8 cellular contexts compared by ENCODE assay signal in the genomic region with DNA sequence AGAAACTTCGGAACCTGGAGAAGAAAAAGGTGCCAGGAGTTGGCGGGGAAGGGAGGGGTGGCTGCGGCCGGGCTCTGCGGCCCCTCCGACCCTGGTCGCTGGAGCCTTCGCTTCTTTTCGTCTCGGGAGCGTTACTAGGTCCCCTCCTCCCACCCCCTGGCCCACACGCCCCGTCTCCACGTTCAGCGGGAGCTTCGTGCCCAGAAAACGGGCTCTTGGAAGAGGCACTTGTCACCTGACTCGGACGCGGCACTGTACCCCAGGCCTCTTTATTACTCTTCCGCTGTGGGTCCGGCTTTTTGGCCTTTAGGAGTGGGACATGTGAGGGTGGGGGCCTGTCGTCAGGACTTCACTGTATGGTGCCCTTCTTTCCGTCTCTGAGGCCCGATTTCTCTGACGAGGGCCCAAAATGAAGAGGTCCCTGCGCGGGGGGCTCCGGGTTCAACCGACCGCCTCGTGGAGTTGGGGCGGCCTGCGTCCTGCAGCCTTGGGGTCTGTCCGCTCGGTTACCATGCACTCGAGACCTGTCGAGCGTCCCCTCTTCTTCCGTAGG. TPM values are rescaled to one million over a fixed set of nuclear protein-coding genes. Genes with fewer than 3 reads are reported as not detected.
DNase-seq lines count a peak whose midpoint lies in the region; ATAC-seq, FAIRE-seq and TF ChIP-seq lines count a peak whose summit lies in the region.

No MANE protein-coding gene starts in this region.

- in situ Hi-C loops in GM12878 (cut with MboI), result no loop called here

- H3K27me3 ChIP-seq in SK-N-SH (ENCODE audit: insufficient read depth), result no peaks in the 10 kb centered on the region
- no peaks in the 10 kb centered on the region for H3K27me3 ChIP-seq in GM12878 (replicated peaks in 1 of 2; ENCODE audit: control insufficient read depth in 2 of 2, insufficient read depth in 2 of 2, low read length in 1 of 2)
- no peaks in the 10 kb centered on the region for H3K27me3 ChIP-seq in layer of hippocampus (ENCODE audit: control insufficient read depth, insufficient read depth, low read length)

- WGBS in SK-N-SH (ENCODE audit: low lambda C conversion rate), result under 1% methylated on average over 26 of the region's 40 CpGs
- under 1% methylated on average over 40 of the region's 40 CpGs for WGBS in GM12878 (ENCODE audit: insufficient coverage, insufficient replicate concordance, low lambda C conversion rate, missing lambda C conversion rate)

- H4K20me1 ChIP-seq in SK-N-SH (ENCODE audit: insufficient read depth) (peaks cover 43% of the 10 kb centered on the region), GM12878 (ENCODE audit: control insufficient read depth, insufficient read depth) (no peaks in the 10 kb centered on the region; the same call in 1 of the 2 replicates)

- peak overlapping the region; percentile 95 for H3K4me2 ChIP-seq in SK-N-SH
- peak overlapping the region; percentile 25 for H3K4me2 ChIP-seq in GM12878 (ENCODE audit: control insufficient read depth, insufficient read depth)

- no peak; the same call in 1 of the 2 replicates for TF ChIP-seq POLR2A in GM12878 (IDR thresholded peaks at IDR 0.05; ENCODE audit: low read depth, low read length)

- RAD21 ChIA-PET in GM12878 (lab: Charles Lee; ENCODE audit: unreplicated experiment), result interaction anchor here (0.6 to 1.8 kb wide), 4 partner anchors 15 to 56 kb away, joined by 3 to 5 read pairs (median 3); no protein-coding TSS in a partner anchor

- CTCF ChIA-PET in SK-N-SH (lab: Yijun Ruan, JAX) (interaction anchor here (0.8 to 1.6 kb wide), 2 partner anchors 10 to 50 kb away, joined by 3 read pairs; no protein-coding TSS in a partner anchor), GM12878 (lab: Yijun Ruan, JAX) (interaction anchor here (1.0 kb wide), 1 partner anchor 14 kb away, joined by 3 read pairs; no protein-coding TSS in a partner anchor)

- intact Hi-C loops in GM12878 (cut with micrococcal nuclease; ENCODE audit: unreplicated experiment), result loop anchor here (2.0 to 10.0 kb wide), 4 partner anchors 14 to 668 kb away; a partner anchor contains a TSS

- peaks cover 56% of the 10 kb centered on the region for H3K79me2 ChIP-seq in SK-N-SH (ENCODE audit: insufficient read depth)
- H3K79me2 ChIP-seq in GM12878 (ENCODE audit: control insufficient read depth, insufficient read depth, low read length), result peaks cover 57% of the 10 kb centered on the region

- POLR2A ChIA-PET in SK-N-SH (lab: Yijun Ruan, JAX), result interaction anchor here (1.0 kb wide), 1 partner anchor 108 kb away, joined by 4 read pairs; no protein-coding TSS in a partner anchor
- POLR2A ChIA-PET in GM12878 (lab: Charles Lee), result interaction anchor here (0.6 to 1.0 kb wide), 3 partner anchors 58 to 301 kb away, joined by 3 to 4 read pairs (median 3); no protein-coding TSS in a partner anchor

- no peak overlapping the region for H2AFZ ChIP-seq in SK-N-SH (ENCODE audit: low read depth)
- peak overlapping the region; percentile 57 for H2AFZ ChIP-seq in GM12878 (ENCODE audit: control insufficient read depth, low read depth, low read length)

- H3K27ac ChIP-seq in SK-N-SH (ENCODE audit: low read depth in 2 of 2, low read length in 1 of 2) (peak overlapping the region; percentile 97), GM12878 (ENCODE audit: control insufficient read depth, insufficient read depth) (peak overlapping the region; percentile 91), layer of hippocampus (ENCODE audit: low read depth, low read length) (peak overlapping the region; percentile 93)

- peaks cover 26 to 45% of the 10 kb centered on the region in 2 experiments for H3K36me3 ChIP-seq in SK-N-SH (replicated peaks in 1 of 2; ENCODE audit: control insufficient read depth in 1 of 2, insufficient read depth in 2 of 2, low read length in 1 of 2)
- no peaks in the 10 kb centered on the region; a peak in 1 of 4 replicates for H3K36me3 ChIP-seq in GM12878 (ENCODE audit: control insufficient read depth in 2 of 2, insufficient read depth in 2 of 2, low read length in 1 of 2)

- H3K9ac ChIP-seq in SK-N-SH (peak overlapping the region; percentile 99), GM12878 (ENCODE audit: control insufficient read depth, insufficient read depth, low read length) (peak overlapping the region; percentile 99)

- TF ChIP-seq RAD21 in SK-N-SH (IDR thresholded peaks at IDR 0.05; ENCODE audit: low read length) (no peak), GM12878 (IDR thresholded peaks at IDR 0.05; ENCODE audit: insufficient read depth, low read depth, low read length) (no peak)

- peaks cover 14% of the 10 kb centered on the region for H3F3A ChIP-seq in SK-N-SH (replicated peaks; ENCODE audit: insufficient read depth)

- TF ChIP-seq EP300 in SK-N-SH (IDR thresholded peaks at IDR 0.05; ENCODE audit: borderline replicate concordance in 1 of 2, low read depth in 1 of 2, low read length in 1 of 2) (no peak), GM12878 (IDR thresholded peaks at IDR 0.05; ENCODE audit: borderline replicate concordance in 1 of 2, control insufficient read depth in 1 of 2, low read depth in 2 of 2, low read length in 2 of 2) (no peak)

- H3K4me3 ChIP-seq in SK-N-SH (ENCODE audit: low read depth in 2 of 2, low read length in 1 of 2), result peak overlapping the region; percentile 95
- peak overlapping the region; percentile 96 for H3K4me3 ChIP-seq in GM12878

- FAIRE-seq in GM12878 (lab: Jason Lieb, UNC), result no peak

- TF ChIP-seq CTCF in SK-N-SH (IDR thresholded peaks at IDR 0.05), result no peak
- no peak for TF ChIP-seq CTCF in GM12878 (IDR thresholded peaks at IDR 0.05 in 2 of 3, conservative IDR thresholded peaks at IDR 0.05 in 1 of 3; ENCODE audit: control insufficient read depth in 2 of 3, extremely low read depth in 1 of 3, insufficient read depth in 1 of 3, low read depth in 3 of 3, low read length in 3 of 3)

- SMC1A ChIA-PET in GM12878 (lab: Charles Lee; ENCODE audit: uncharacterized antibody, unreplicated experiment), result interaction anchor here (1.1 to 1.2 kb wide), 2 partner anchors 11 to 53 kb away, joined by 3 to 6 read pairs; a partner anchor contains a TSS

- BruUV-seq in GM12878 (replicated peaks; lab: Mats Ljungman, UMichigan), result TSS peak; percentile 89

- no peaks in the 10 kb centered on the region for H3K9me2 ChIP-seq in SK-N-SH

- ATAC-seq in SK-N-SH treated with all-trans-retinoic acid at 6 μM for 48 hours (no peak), GM12878 (peak; percentile 1), GM21737 (IDR thresholded peaks at IDR 0.05; ENCODE audit: unreplicated experiment) (no peak), GM19035 (IDR thresholded peaks at IDR 0.05; ENCODE audit: unreplicated experiment) (no peak)

- DNase-seq in SK-N-SH (peak; percentile 44), RKO (ENCODE audit: low spot score) (peak; percentile 41), GM12878 (ENCODE audit: low read depth, low spot score) (no peak)
- DNase-seq in stimulated activated CD4-positive, alpha-beta T cell treated with anti-CD3 and anti-CD28 coated beads, Interleukin-4, amount 100 ng/mL, for 1 hour, result peak; percentile 38

- peaks cover 13 to 69% of the 10 kb centered on the region in 2 experiments for H3K4me1 ChIP-seq in SK-N-SH (ENCODE audit: control insufficient read depth in 1 of 2, insufficient read depth in 2 of 2, low read depth in 1 of 2, low read length in 1 of 2)
- H3K4me1 ChIP-seq in GM12878 (ENCODE audit: control insufficient read depth, insufficient read depth, low read length), result no peaks in the 10 kb centered on the region; the same call in 1 of the 2 replicates

- H3K9me3 ChIP-seq in SK-N-SH, result no peaks in the 10 kb centered on the region
- H3K9me3 ChIP-seq in GM12878 (replicated peaks; ENCODE audit: control insufficient read depth, insufficient read depth, low read length), result no peaks in the 10 kb centered on the region

RNA-seq across cellular contexts. Expression of a gene that starts 1.2 kb away (rescaled TPM):
- polyA plus RNA-seq in SK-N-SH (2012; rRNA removed) (67.1 and 93.4 TPM in 2 replicates), GM12878 (2011; rRNA removed) (199 and 225 TPM in 2 replicates), GM12878 (2014; fragmentation: Illumina TruSeq; extraction: Trizol) (222 and 255 TPM in 2 replicates), GM12878 (2014; fragmentation: Nextera tagmentation; extraction: Ambion mirVana) (10 to 100 TPM; 50.4 to 51.8 TPM), GM12878 (2014; rRNA removed) (174 and 210 TPM in 2 replicates), GM12878 (2016; fragmentation: Nextera tagmentation; extraction: Ambion mirVana) (100 to 1,000 TPM; 184 to 195 TPM)
- 90.0 and 90.5 TPM in 2 replicates for polyA plus RNA-seq in SK-N-SH (2012; cell fraction: cytosol; rRNA removed)
- 54.2 and 85.1 TPM in 2 replicates for polyA plus RNA-seq in SK-N-SH (2012; cell fraction: nucleus; rRNA removed)
- 231 and 249 TPM in 2 replicates for total RNA-seq in GM12878 (2013; cell fraction: nucleolus; rRNA removed)
- total RNA-seq in GM12878 (2014; rRNA removed) (187 and 189 TPM in 2 replicates), GM12878 (2014; rRNA removed; fragmentation: Illumina TruSeq; extraction: Trizol) (205 and 207 TPM in 2 replicates), GM12878 (2021) (224 and 228 TPM in 2 replicates)
- 68.7 TPM for polyA plus RNA-seq in GM12878 (2011; ENCODE audit: low read depth)
- 185 and 199 TPM in 2 replicates for polyA plus RNA-seq in GM12878 (2011; cell fraction: cytosol; rRNA removed)
- 116 and 139 TPM in 2 replicates for polyA plus RNA-seq in GM12878 (2011; cell fraction: nucleus; rRNA removed)
- polyA plus RNA-seq in GM12878 (2012), result 87.9 and 112 TPM in 2 replicates
- polyA minus RNA-seq in GM12878 (2011; rRNA and poly(A)+ RNA removed), result 351 and 411 TPM in 2 replicates
- polyA minus RNA-seq in GM12878 (2011; cell fraction: cytosol; rRNA and poly(A)+ RNA removed), result 105 and 131 TPM in 2 replicates
- polyA minus RNA-seq in GM12878 (2011; cell fraction: nucleus; rRNA and poly(A)+ RNA removed), result 78.6 and 134 TPM in 2 replicates

RNA-seq across cellular contexts. Expression of a gene that starts 52.7 kb away (rescaled TPM):
- polyA plus RNA-seq in SK-N-SH (2012; rRNA removed), result 31.0 and 38.4 TPM in 2 replicates
- 20.5 and 21.8 TPM in 2 replicates for polyA plus RNA-seq in SK-N-SH (2012; cell fraction: cytosol; rRNA removed)
- 66.1 and 70.6 TPM in 2 replicates for polyA plus RNA-seq in SK-N-SH (2012; cell fraction: nucleus; rRNA removed)
- total RNA-seq in GM12878 (2013; cell fraction: nucleolus; rRNA removed), result 84.6 and 91.9 TPM in 2 replicates
- 45.2 and 52.2 TPM in 2 replicates for total RNA-seq in GM12878 (2014; rRNA removed)
- 57.3 and 59.3 TPM in 2 replicates for total RNA-seq in GM12878 (2014; rRNA removed; fragmentation: Illumina TruSeq; extraction: Trizol)
- total RNA-seq in GM12878 (2021), result 92.3 and 93.8 TPM in 2 replicates
- polyA plus RNA-seq in GM12878 (2011; ENCODE audit: low read depth), result 39.1 TPM
- 66.9 and 82.8 TPM in 2 replicates for polyA plus RNA-seq in GM12878 (2011; rRNA removed)
- polyA plus RNA-seq in GM12878 (2011; cell fraction: cytosol; rRNA removed), result 78.5 and 82.7 TPM in 2 replicates
- polyA plus RNA-seq in GM12878 (2011; cell fraction: nucleus; rRNA removed), result 90.3 and 97.2 TPM in 2 replicates
- polyA plus RNA-seq in GM12878 (2012), result 46.2 and 56.8 TPM in 2 replicates
- polyA plus RNA-seq in GM12878 (2014; fragmentation: Illumina TruSeq; extraction: Trizol), result 72.0 and 73.0 TPM in 2 replicates
- polyA plus RNA-seq in GM12878 (2014; fragmentation: Nextera tagmentation; extraction: Ambion mirVana), result 10 to 100 TPM; 45.1 to 72.5 TPM
- polyA plus RNA-seq in GM12878 (2014; rRNA removed), result 59.2 and 63.0 TPM in 2 replicates
- polyA plus RNA-seq in GM12878 (2016; fragmentation: Nextera tagmentation; extraction: Ambion mirVana), result 10 to 100 TPM; 92.5 to 95.5 TPM
- polyA minus RNA-seq in GM12878 (2011; rRNA and poly(A)+ RNA removed), result 101 and 114 TPM in 2 replicates
- 44.4 and 58.6 TPM in 2 replicates for polyA minus RNA-seq in GM12878 (2011; cell fraction: cytosol; rRNA and poly(A)+ RNA removed)
- polyA minus RNA-seq in GM12878 (2011; cell fraction: nucleus; rRNA and poly(A)+ RNA removed), result 44.4 and 74.2 TPM in 2 replicates
